ENCODE assay signal across 38 cellular contexts in genomic region chr19:47534628-47535027, GRCh38. TPM values are rescaled to one million over a fixed set of nuclear protein-coding genes. Genes with fewer than 3 reads are reported as not detected.
"Had no signal": no experiment of that assay in that cellular context is flagged by ENCODE, and none has a peak within 500 bp of the region (broad histone marks: within the 10 kb centered on the region; RNA-seq: fewer than 3 reads in every experiment).

No MANE protein-coding gene starts in this region.

- H3K36me3 ChIP-seq: MG63 had no signal

- H3K4me3 ChIP-seq: MG63 had no signal

- DNase-seq: Karpas-422, Kasumi-1, MG63, MM.1S, MV-4-11, NCI-H1048, NCI-H1092, NCI-H1092 treated with DMSO at 0.1 percent for 48 hours, NCI-H1105, NCI-H1105 treated with DMSO at 0.1 percent for 48 hours, NCI-H1417, NCI-H1417 treated with DMSO at 0.1 percent for 48 hours, NCI-H1436, NCI-H1436 treated with DMSO at 0.1 percent for 48 hours, NCI-H146, NCI-H1694, NCI-H1694 treated with DMSO at 0.1 percent for 48 hours, NCI-H187, NCI-H187 treated with DMSO at 0.1 percent for 48 hours, NCI-H1930, NCI-H2029, NCI-H2029 treated with DMSO at 0.1 percent for 48 hours, NCI-H2081, NCI-H2081 treated with DMSO at 0.1 percent for 48 hours, NCI-H2107, NCI-H2171, NCI-H2171 treated with DMSO at 0.1 percent for 48 hours, NCI-H2227 treated with DMSO at 0.1 percent for 48 hours, NCI-H226, NCI-H345, NCI-H446, NCI-H446 treated with DMSO at 0.1 percent for 48 hours, NCI-H510A, NCI-H510A treated with DMSO at 0.1 percent for 48 hours, NCI-H524 had no signal

- H3K27me3 ChIP-seq: MG63 had no signal

- H3K9me3 ChIP-seq: MG63 had no signal

RNA-seq across cellular contexts. Expression of gene ZNF541, which starts 38.3 kb away (rescaled TPM):
- total RNA-seq: LHCN-M2, MCF 10A, NCI-H460 had no signal
